Comparison of ENCODE assay signal across 1 cellular context in genomic region chr12:46494424-46494823, GRCh38.
A peak's percentile ranks its signal among the peaks of the same experiment; 100 is the strongest.
TF ChIP-seq lines count a peak whose summit lies in the region.

No MANE protein-coding gene starts in this region.

TF ChIP-seq in HepG2, 621 proteins besides CTCF, POLR2A, EP300 and RAD21 (continued from another document and continues in another):
- TF ChIP-seq, protein P1, sequence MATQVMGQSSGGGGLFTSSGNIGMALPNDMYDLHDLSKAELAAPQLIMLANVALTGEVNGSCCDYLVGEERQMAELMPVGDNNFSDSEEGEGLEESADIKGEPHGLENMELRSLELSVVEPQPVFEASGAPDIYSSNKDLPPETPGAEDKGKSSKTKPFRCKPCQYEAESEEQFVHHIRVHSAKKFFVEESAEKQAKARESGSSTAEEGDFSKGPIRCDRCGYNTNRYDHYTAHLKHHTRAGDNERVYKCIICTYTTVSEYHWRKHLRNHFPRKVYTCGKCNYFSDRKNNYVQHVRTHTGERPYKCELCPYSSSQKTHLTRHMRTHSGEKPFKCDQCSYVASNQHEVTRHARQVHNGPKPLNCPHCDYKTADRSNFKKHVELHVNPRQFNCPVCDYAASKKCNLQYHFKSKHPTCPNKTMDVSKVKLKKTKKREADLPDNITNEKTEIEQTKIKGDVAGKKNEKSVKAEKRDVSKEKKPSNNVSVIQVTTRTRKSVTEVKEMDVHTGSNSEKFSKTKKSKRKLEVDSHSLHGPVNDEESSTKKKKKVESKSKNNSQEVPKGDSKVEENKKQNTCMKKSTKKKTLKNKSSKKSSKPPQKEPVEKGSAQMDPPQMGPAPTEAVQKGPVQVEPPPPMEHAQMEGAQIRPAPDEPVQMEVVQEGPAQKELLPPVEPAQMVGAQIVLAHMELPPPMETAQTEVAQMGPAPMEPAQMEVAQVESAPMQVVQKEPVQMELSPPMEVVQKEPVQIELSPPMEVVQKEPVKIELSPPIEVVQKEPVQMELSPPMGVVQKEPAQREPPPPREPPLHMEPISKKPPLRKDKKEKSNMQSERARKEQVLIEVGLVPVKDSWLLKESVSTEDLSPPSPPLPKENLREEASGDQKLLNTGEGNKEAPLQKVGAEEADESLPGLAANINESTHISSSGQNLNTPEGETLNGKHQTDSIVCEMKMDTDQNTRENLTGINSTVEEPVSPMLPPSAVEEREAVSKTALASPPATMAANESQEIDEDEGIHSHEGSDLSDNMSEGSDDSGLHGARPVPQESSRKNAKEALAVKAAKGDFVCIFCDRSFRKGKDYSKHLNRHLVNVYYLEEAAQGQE (IDR thresholded peaks at IDR 0.05; ENCODE audit: borderline replicate concordance in 1 of 2, low read depth in 1 of 2, low read length in 2 of 2), result no peak
- no peak; the same call in 1 of the 2 replicates for TF ChIP-seq SAFB2 (CRISPR knock-in tag; IDR thresholded peaks at IDR 0.05; ENCODE audit: borderline replicate concordance, low read depth)
- no peak for TF ChIP-seq PAWR (CRISPR knock-in tag; IDR thresholded peaks at IDR 0.05; ENCODE audit: borderline replicate concordance)
- TF ChIP-seq, protein P2, sequence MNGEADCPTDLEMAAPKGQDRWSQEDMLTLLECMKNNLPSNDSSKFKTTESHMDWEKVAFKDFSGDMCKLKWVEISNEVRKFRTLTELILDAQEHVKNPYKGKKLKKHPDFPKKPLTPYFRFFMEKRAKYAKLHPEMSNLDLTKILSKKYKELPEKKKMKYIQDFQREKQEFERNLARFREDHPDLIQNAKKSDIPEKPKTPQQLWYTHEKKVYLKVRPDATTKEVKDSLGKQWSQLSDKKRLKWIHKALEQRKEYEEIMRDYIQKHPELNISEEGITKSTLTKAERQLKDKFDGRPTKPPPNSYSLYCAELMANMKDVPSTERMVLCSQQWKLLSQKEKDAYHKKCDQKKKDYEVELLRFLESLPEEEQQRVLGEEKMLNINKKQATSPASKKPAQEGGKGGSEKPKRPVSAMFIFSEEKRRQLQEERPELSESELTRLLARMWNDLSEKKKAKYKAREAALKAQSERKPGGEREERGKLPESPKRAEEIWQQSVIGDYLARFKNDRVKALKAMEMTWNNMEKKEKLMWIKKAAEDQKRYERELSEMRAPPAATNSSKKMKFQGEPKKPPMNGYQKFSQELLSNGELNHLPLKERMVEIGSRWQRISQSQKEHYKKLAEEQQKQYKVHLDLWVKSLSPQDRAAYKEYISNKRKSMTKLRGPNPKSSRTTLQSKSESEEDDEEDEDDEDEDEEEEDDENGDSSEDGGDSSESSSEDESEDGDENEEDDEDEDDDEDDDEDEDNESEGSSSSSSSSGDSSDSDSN (CRISPR knock-in tag; IDR thresholded peaks at IDR 0.05), result no peak
- TF ChIP-seq ZNF570 (CRISPR knock-in tag; IDR thresholded peaks at IDR 0.05; ENCODE audit: borderline replicate concordance), result no peak
- TF ChIP-seq SIX4 (CRISPR knock-in tag; IDR thresholded peaks at IDR 0.05), result peak; percentile 97
- no peak for TF ChIP-seq ATM (IDR thresholded peaks at IDR 0.05; ENCODE audit: borderline replicate concordance)
- no peak for TF ChIP-seq ZMYM3 (CRISPR knock-in tag; IDR thresholded peaks at IDR 0.05)
- no peak for TF ChIP-seq ZNF558 (CRISPR knock-in tag; IDR thresholded peaks at IDR 0.05; ENCODE audit: borderline replicate concordance)
- TF ChIP-seq, protein P3, sequence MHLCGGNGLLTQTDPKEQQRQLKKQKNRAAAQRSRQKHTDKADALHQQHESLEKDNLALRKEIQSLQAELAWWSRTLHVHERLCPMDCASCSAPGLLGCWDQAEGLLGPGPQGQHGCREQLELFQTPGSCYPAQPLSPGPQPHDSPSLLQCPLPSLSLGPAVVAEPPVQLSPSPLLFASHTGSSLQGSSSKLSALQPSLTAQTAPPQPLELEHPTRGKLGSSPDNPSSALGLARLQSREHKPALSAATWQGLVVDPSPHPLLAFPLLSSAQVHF (CRISPR knock-in tag; IDR thresholded peaks at IDR 0.05), result no peak
- TF ChIP-seq SMAD3 (CRISPR knock-in tag; IDR thresholded peaks at IDR 0.05), result no peak
- no peak for TF ChIP-seq ZSCAN20 (CRISPR knock-in tag; IDR thresholded peaks at IDR 0.05; ENCODE audit: borderline replicate concordance)
- no peak for TF ChIP-seq MTF2 (CRISPR knock-in tag; IDR thresholded peaks at IDR 0.05; ENCODE audit: borderline replicate concordance)
- TF ChIP-seq MEIS1 (CRISPR knock-in tag; IDR thresholded peaks at IDR 0.05; ENCODE audit: borderline replicate concordance), result no peak
- TF ChIP-seq AHDC1 (CRISPR knock-in tag; IDR thresholded peaks at IDR 0.05; ENCODE audit: borderline replicate concordance), result no peak
- no peak for TF ChIP-seq ELF4 (CRISPR knock-in tag; IDR thresholded peaks at IDR 0.05; ENCODE audit: borderline replicate concordance)
- TF ChIP-seq ZBTB8A (CRISPR knock-in tag; IDR thresholded peaks at IDR 0.05; ENCODE audit: borderline replicate concordance, low read depth), result no peak
- no peak for TF ChIP-seq ZBTB46 (CRISPR knock-in tag; IDR thresholded peaks at IDR 0.05; ENCODE audit: borderline replicate concordance)
- TF ChIP-seq NR1H2 (CRISPR knock-in tag; IDR thresholded peaks at IDR 0.05; ENCODE audit: borderline replicate concordance, low read depth), result no peak
- peak; percentile 80 for TF ChIP-seq NFIC (IDR thresholded peaks at IDR 0.05; ENCODE audit: low read length)
- TF ChIP-seq ARHGAP35 (CRISPR knock-in tag; IDR thresholded peaks at IDR 0.05; ENCODE audit: borderline replicate concordance), result no peak
- no peak for TF ChIP-seq IKZF1 (IDR thresholded peaks at IDR 0.05)
- no peak for TF ChIP-seq GTF3A (CRISPR knock-in tag; conservative IDR thresholded peaks at IDR 0.05)
- no peak for TF ChIP-seq ZSCAN30 (CRISPR knock-in tag; IDR thresholded peaks at IDR 0.05)
- TF ChIP-seq BRD4 (CRISPR knock-in tag; IDR thresholded peaks at IDR 0.05), result no peak
- no peak for TF ChIP-seq TP53 (CRISPR knock-in tag; conservative IDR thresholded peaks at IDR 0.05)
- TF ChIP-seq CSRNP1 (CRISPR knock-in tag; IDR thresholded peaks at IDR 0.05), result no peak
- no peak for TF ChIP-seq U2AF1 (optimal IDR thresholded peaks at IDR 0.05; ENCODE audit: low read depth, low read length)
- TF ChIP-seq HINFP (CRISPR knock-in tag; IDR thresholded peaks at IDR 0.05; ENCODE audit: low read depth), result no peak
- TF ChIP-seq ZNF337 (CRISPR knock-in tag; IDR thresholded peaks at IDR 0.05; ENCODE audit: borderline replicate concordance, low read depth), result no peak
- no peak for TF ChIP-seq TRAFD1 (CRISPR knock-in tag; IDR thresholded peaks at IDR 0.05; ENCODE audit: borderline replicate concordance)
- no peak for TF ChIP-seq ZFP90 (CRISPR knock-in tag; IDR thresholded peaks at IDR 0.05; ENCODE audit: borderline replicate concordance)
- no peak for TF ChIP-seq HNF1B (CRISPR knock-in tag; IDR thresholded peaks at IDR 0.05)
- TF ChIP-seq GTF2F1 (IDR thresholded peaks at IDR 0.05; ENCODE audit: low read length), result no peak
- TF ChIP-seq ZBTB21 (CRISPR knock-in tag; IDR thresholded peaks at IDR 0.05), result no peak
- TF ChIP-seq ZNF589 (CRISPR knock-in tag; conservative IDR thresholded peaks at IDR 0.05), result no peak
- TF ChIP-seq MZF1 (CRISPR knock-in tag; IDR thresholded peaks at IDR 0.05; ENCODE audit: borderline replicate concordance), result no peak
- TF ChIP-seq BRCA1 (CRISPR knock-in tag; IDR thresholded peaks at IDR 0.05), result no peak
- TF ChIP-seq SETDB1 (CRISPR knock-in tag; IDR thresholded peaks at IDR 0.05; ENCODE audit: borderline replicate concordance), result no peak
- no peak for TF ChIP-seq EZH2 (conservative IDR thresholded peaks at IDR 0.05; ENCODE audit: low read depth, low read length)
- TF ChIP-seq ZNF30 (CRISPR knock-in tag; IDR thresholded peaks at IDR 0.05), result no peak
- TF ChIP-seq MTA3 (CRISPR knock-in tag; IDR thresholded peaks at IDR 0.05), result no peak
- TF ChIP-seq ZNF333 (CRISPR knock-in tag; IDR thresholded peaks at IDR 0.05; ENCODE audit: borderline replicate concordance), result no peak
